Comparison of ENCODE assay signal across 8 cellular contexts in genomic region chr5:132419517-132420468, GRCh38. TPM values are rescaled to one million over a fixed set of nuclear protein-coding genes. Genes with fewer than 3 reads are reported as not detected.
A peak's percentile ranks its signal among the peaks of the same experiment; 100 is the strongest.
DNase-seq lines count a peak whose midpoint lies in the region; ATAC-seq, FAIRE-seq and TF ChIP-seq lines count a peak whose summit lies in the region.

No MANE protein-coding gene starts in this region.

- POLR2A ChIA-PET in AG04449 (lab: Yijun Ruan, JAX) = interaction anchor here (0.9 kb wide), 1 partner anchor 71 kb away, joined by 6 read pairs; the partner anchor contains the start of gene IRF1

- ATAC-seq in HG02759 (IDR thresholded peaks at IDR 0.05; ENCODE audit: unreplicated experiment) = no peak

- H3K9me3 ChIP-seq in left ventricle myocardium inferior (replicated peaks) = no peaks in the 10 kb centered on the region

- DNase-seq in AG04449 (ENCODE audit: low read depth, low spot score) = no peak
- no peak for DNase-seq in GM18507 (ENCODE audit: extremely low spot score, insufficient read length, low read depth)
- peak; percentile 50 for DNase-seq in NCI-H1092 treated with DMSO at 0.1 percent for 48 hours (lab: John Stamatoyannopoulos, UW)
- peak; percentile 41 for DNase-seq in T follicular helper cell (ENCODE audit: low read depth)
- DNase-seq in anterior cingulate cortex (lab: John Stamatoyannopoulos, UW) = peak in 51 of 58 donors; percentile 31 to 77 (median 61)
- DNase-seq in left ventricle myocardium inferior = peak; percentile 65
- peak; percentile 77 for DNase-seq in putamen (ENCODE audit: low spot score)

- H3K4me1 ChIP-seq in left ventricle myocardium inferior = peaks cover 100% of the 10 kb centered on the region

- TF ChIP-seq CTCF in AG04449 (IDR thresholded peaks at IDR 0.05; ENCODE audit: insufficient read depth, low read length, missing control alignments) = peak; percentile 87
- peak; percentile 90 for TF ChIP-seq CTCF in left ventricle myocardium inferior (IDR thresholded peaks at IDR 0.05; ENCODE audit: borderline replicate concordance)

- intact Hi-C loops in left ventricle myocardium inferior (cut with micrococcal nuclease) = loop anchor here (5.0 kb wide), 1 partner anchor 73 kb away; the partner anchor contains the start of gene IRF1

- peak; percentile 56 for FAIRE-seq in GM18507 (lab: Jason Lieb, UNC)

- no peak overlapping the region for H3K4me3 ChIP-seq in AG04449 (ENCODE audit: low read depth, low read length)
- no peak overlapping the region for H3K4me3 ChIP-seq in left ventricle myocardium inferior

- peaks cover 9% of the 10 kb centered on the region for H3K36me3 ChIP-seq in left ventricle myocardium inferior

- CTCF ChIA-PET in AG04449 (lab: Yijun Ruan, JAX) = interaction anchor here (0.6 to 6.2 kb wide), 34 partner anchors 8 to 86 kb away, joined by 3 to 90 read pairs (median 5); partner anchors contain the start of gene IRF1

- peak overlapping the region; percentile 99 for H3K27ac ChIP-seq in left ventricle myocardium inferior (replicated peaks)

- H3K27me3 ChIP-seq in left ventricle myocardium inferior (ENCODE audit: low read depth) = no peaks in the 10 kb centered on the region

RNA-seq across cellular contexts. Expression of gene SLC22A5, which starts 50.3 kb away (rescaled TPM):
- total RNA-seq in left ventricle myocardium inferior = 20.8 TPM

Comparison
In these comparisons a context has a peak if more than half of its experiments do, and no peak if none do; other contexts are left out.
1. DNase-seq: peak in NCI-H1092 treated with DMSO at 0.1 percent for 48 hours (single experiment), T follicular helper cell (single experiment), anterior cingulate cortex (51 of 58), left ventricle myocardium inferior (single experiment) and putamen (single experiment); none in AG04449 (single experiment) and GM18507 (single experiment).